Comparison of ENCODE assay signal across 18 cellular contexts in genomic region chrX:19782419-19782818, GRCh38.
"Had no signal": no experiment of that assay in that cellular context is flagged by ENCODE, and none has a peak within 500 bp of the region (broad histone marks: within the 10 kb centered on the region; RNA-seq: fewer than 3 reads in every experiment).

No MANE protein-coding gene starts in this region.

- H3K9ac ChIP-seq: neural progenitor cell had no signal

- H3K27ac ChIP-seq: cardiac muscle cell, colonic mucosa, heart right ventricle, neural progenitor cell, ovary, SK-N-MC, stomach, thoracic aorta, vagina had no signal

- H3K9me3 ChIP-seq: colonic mucosa, heart right ventricle, ovary, stomach, thoracic aorta, vagina had no signal

- H3K27ac Mint-ChIP-seq: activated T-helper 1 cell treated with anti-CD3 and anti-CD28 coated beads, Interleukin-12 subunit alpha, Interleukin-12 subunit beta, Interleukin-2, Interleukin-4 antibody, amounts not matched to agents 30 ng/mL and 10 ng/mL and 1 ng/mL, durations not matched to agents 14 hours and 24 hours and 36 hours; neural progenitor cell had no signal

- H3K4me3 Mint-ChIP-seq: activated T-helper 1 cell treated with anti-CD3 and anti-CD28 coated beads, Interleukin-12 subunit alpha, Interleukin-12 subunit beta, Interleukin-2, Interleukin-4 antibody, amounts not matched to agents 30 ng/mL and 10 ng/mL and 1 ng/mL, durations not matched to agents 14 hours and 24 hours and 36 hours; neural progenitor cell had no signal

- H3K4me1 Mint-ChIP-seq: neural progenitor cell had no signal

- DNase-seq: activated CD4-positive, CD25-positive, alpha-beta regulatory T cell; aorta; colonic mucosa; foreskin melanocyte; heart right ventricle; mesenchymal stem cell; ovary; stimulated activated CD4-positive, alpha-beta T cell treated with anti-CD3 and anti-CD28 coated beads, Interleukin-2, amount 100 ng/mL, for 48 hours; stomach had no signal

- ATAC-seq: activated naive CD4-positive, alpha-beta T cell treated with anti-CD3 and anti-CD28 coated beads, Interleukin-2, amount 50 U/mL, for 72 hours; heart right ventricle had no signal

- H3K36me3 ChIP-seq: cardiac muscle cell, colonic mucosa, heart right ventricle, neural progenitor cell, ovary, stomach, thoracic aorta, vagina had no signal

- FAIRE-seq: islet of Langerhans, TTC549 had no signal

- H3K27me3 ChIP-seq: cardiac muscle cell, colonic mucosa, heart right ventricle, neural progenitor cell, ovary, stomach, vagina had no signal

- H3K4me1 ChIP-seq: colonic mucosa, neural progenitor cell, stomach, vagina had no signal

- H2AFZ ChIP-seq: neural progenitor cell had no signal

- H3K36me3 Mint-ChIP-seq: neural progenitor cell had no signal

- H3K4me2 ChIP-seq: neural progenitor cell had no signal

- H3K4me3 ChIP-seq: cardiac muscle cell, colonic mucosa, heart right ventricle, neural progenitor cell, ovary, SK-N-MC, stomach, thoracic aorta, vagina had no signal
